In genomic region chr4:29560452-29560851, GRCh38 we compare ENCODE assay signal across 21 cellular contexts.
DNase-seq lines count a peak whose midpoint lies in the region; ATAC-seq and TF ChIP-seq lines count a peak whose summit lies in the region.
"Had no signal": no experiment of that assay in that cellular context is flagged by ENCODE, and none has a peak within 500 bp of the region (broad histone marks: within the 10 kb centered on the region; RNA-seq: fewer than 3 reads in every experiment).

No MANE protein-coding gene starts in this region.

- TF ChIP-seq CTCF in OCI-LY3 (IDR thresholded peaks at IDR 0.05; ENCODE audit: low read depth, low read length) (no peak), epithelial cell of esophagus (IDR thresholded peaks at IDR 0.05; ENCODE audit: insufficient read depth, low read depth, low read length, missing control alignments) (no peak), RWPE1 (conservative IDR thresholded peaks at IDR 0.05; ENCODE audit: low read depth) (no peak), foreskin fibroblast (IDR thresholded peaks at IDR 0.05; ENCODE audit: low read depth, low read length) (no peak)

- H3K9ac ChIP-seq in OCI-LY3 (ENCODE audit: low read length) = no peak overlapping the region
- H3K9ac ChIP-seq: SK-N-SH had no signal

- no peaks in the 10 kb centered on the region for H3K27me3 ChIP-seq in OCI-LY3 (ENCODE audit: low read depth, low read length)
- H3K27me3 ChIP-seq: brain microvascular endothelial cell, uterus had no signal

- no peaks in the 10 kb centered on the region for H3K79me2 ChIP-seq in OCI-LY3 (ENCODE audit: low read length)

- DNase-seq in H4 (ENCODE audit: low spot score) (peak; percentile 16), epithelial cell of esophagus (ENCODE audit: low read depth) (peak; percentile 52), renal cortical epithelial cell (ENCODE audit: low read depth) (peak; percentile 80), RWPE1 (ENCODE audit: low spot score) (no peak), foreskin fibroblast (no peak)
- DNase-seq: activated CD4-positive, alpha-beta memory T cell treated with anti-CD3 and anti-CD28 coated beads for 36 hours; brain microvascular endothelial cell; CD8-positive, alpha-beta T cell; effector memory CD8-positive, alpha-beta T cell; head of caudate nucleus; HFFc6; left ventricle myocardium superior; NCI-H1436 treated with DMSO at 0.1 percent for 48 hours; posterior cingulate gyrus; SK-N-SH; T-helper 2 cell; uterus had no signal

- H3K4me2 ChIP-seq in OCI-LY3 (ENCODE audit: low read length) = no peak overlapping the region
- H3K4me2 ChIP-seq: SK-N-SH had no signal

- CTCF ChIA-PET in RWPE1 (lab: Yijun Ruan, JAX) = no interaction called here

- H3K4me1 ChIP-seq in OCI-LY3 (ENCODE audit: low read length) = peaks cover 28% of the 10 kb centered on the region
- H3K4me1 ChIP-seq: uterus had no signal

- H2AFZ ChIP-seq in OCI-LY3 (ENCODE audit: low read depth, low read length) = peak overlapping the region; percentile 15; the same call in 1 of the 2 replicates

- no peaks in the 10 kb centered on the region for H4K20me1 ChIP-seq in OCI-LY3 (ENCODE audit: insufficient read depth, low read length)

- no peaks in the 10 kb centered on the region for H3K9me3 ChIP-seq in OCI-LY3 (ENCODE audit: insufficient read depth, low read length)
- H3K9me3 ChIP-seq: SK-N-SH, uterus had no signal

- H3K27ac ChIP-seq in OCI-LY3 (ENCODE audit: low read length) = peak overlapping the region; percentile 35; the same call in 1 of the 2 replicates
- no peak overlapping the region for H3K27ac ChIP-seq in RWPE1
- H3K27ac ChIP-seq: brain microvascular endothelial cell, uterus had no signal

- ATAC-seq in GM21423 (IDR thresholded peaks at IDR 0.05; ENCODE audit: unreplicated experiment) = no peak
- ATAC-seq: CD8-positive, alpha-beta T cell; effector memory CD8-positive, alpha-beta T cell; left ventricle myocardium superior; natural killer cell treated with Interleukin-12 subunit alpha and Interleukin-12 subunit beta and Interleukin-15 and Interleukin-18, amount 100 ng/mL, for 72 hours; WTC11 had no signal

- H3K4me3 ChIP-seq in OCI-LY3 (ENCODE audit: low read length) = no peak overlapping the region
- no peak overlapping the region for H3K4me3 ChIP-seq in epithelial cell of esophagus (ENCODE audit: low read length)
- no peak overlapping the region for H3K4me3 ChIP-seq in foreskin fibroblast (ENCODE audit: low read depth in 1 of 2, low read length in 2 of 2)
- H3K4me3 ChIP-seq: uterus had no signal

- H3K36me3 ChIP-seq in OCI-LY3 (replicated peaks; ENCODE audit: low read depth, low read length) = peaks cover 10% of the 10 kb centered on the region
- H3K36me3 ChIP-seq: brain microvascular endothelial cell, uterus had no signal

- POLR2A ChIA-PET in RWPE1 (lab: Yijun Ruan, JAX; ENCODE audit: low non-redundant PET) = no interaction called here

Comparison
In these comparisons a context has a peak if more than half of its experiments do, and no peak if none do; other contexts are left out.
1. DNase-seq: peak in H4 (single experiment), epithelial cell of esophagus (single experiment) and renal cortical epithelial cell (single experiment); none in RWPE1 (single experiment) and foreskin fibroblast (0 of 2).